In the genomic region with DNA sequence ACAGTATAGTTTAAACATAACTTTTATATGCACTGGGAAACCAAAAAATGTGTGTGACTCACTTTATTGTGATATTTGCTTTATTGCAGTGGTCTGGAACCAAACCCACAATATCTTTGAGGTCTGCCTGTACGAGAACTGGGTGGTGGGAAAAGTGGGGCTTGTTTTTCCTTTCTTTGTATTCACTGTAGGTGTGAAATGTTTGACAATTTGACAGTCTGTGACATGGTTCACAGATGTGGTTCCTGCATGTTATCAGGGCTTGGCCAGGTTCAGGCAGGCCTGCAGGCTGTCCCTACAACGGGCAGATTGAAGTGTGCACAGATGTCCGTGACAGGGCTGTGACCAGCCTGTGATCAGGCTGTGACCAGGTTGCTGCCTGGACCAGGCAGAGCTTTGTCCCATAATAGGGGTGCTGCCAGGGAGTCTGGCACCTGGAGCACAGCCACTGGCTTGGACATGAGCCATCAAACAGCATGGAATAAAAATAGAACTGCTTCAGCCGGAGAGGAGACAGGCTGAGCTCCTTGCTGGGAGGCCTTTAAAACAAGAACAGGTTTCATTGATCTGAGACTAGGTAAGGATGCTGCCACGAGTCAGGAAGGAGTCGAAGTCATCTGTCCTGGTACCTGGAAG, we compare ENCODE assay signal across 8 cellular contexts.
DNase-seq lines count a peak whose midpoint lies in the region; ATAC-seq and TF ChIP-seq lines count a peak whose summit lies in the region.

No MANE protein-coding gene starts in this region.

- 27 to 28% methylated on average over 6 of the region's 6 CpGs for WGBS in GM23248 (ENCODE audit: low coverage in 1 of 2, low lambda C conversion rate in 2 of 2, missing lambda C conversion rate in 2 of 2), 2 experiments
- 22 to 36% (median 27%) methylated on average over 6 of the region's 6 CpGs for WGBS in psoas muscle, 3 donors

- no peak overlapping the region for H2AFZ ChIP-seq in GM23248

- peak overlapping the region; percentile 18 for H3K4me2 ChIP-seq in GM23248 (ENCODE audit: unreplicated experiment)

- TF ChIP-seq CTCF in coronary artery (IDR thresholded peaks at IDR 0.05) (no peak), psoas muscle (IDR thresholded peaks at IDR 0.05) (no peak)

- H3K27ac ChIP-seq in GM23248 (peak overlapping the region; percentile 41), coronary artery (peak overlapping the region; percentile 72 to 75), psoas muscle (peak overlapping the region; percentile 67)

- H3K36me3 ChIP-seq in GM23248 (ENCODE audit: low read depth) = no peaks in the 10 kb centered on the region
- no peaks in the 10 kb centered on the region for H3K36me3 ChIP-seq in psoas muscle (ENCODE audit: insufficient read depth in 1 of 2, low read depth in 1 of 2)

- intact Hi-C loops in psoas muscle (cut with DNase I) = no loop called here

- H3K4me1 ChIP-seq in GM23248 (ENCODE audit: insufficient read depth) (peaks cover 18% of the 10 kb centered on the region), psoas muscle (peaks cover 8% of the 10 kb centered on the region)

- H3K4me3 ChIP-seq in GM23248 (no peak overlapping the region), coronary artery (no peak overlapping the region), psoas muscle (no peak overlapping the region)

- peaks cover 31% of the 10 kb centered on the region for H3F3A ChIP-seq in GM23248 (ENCODE audit: insufficient read depth)

- no peaks in the 10 kb centered on the region for H3K9me3 ChIP-seq in GM23248 (ENCODE audit: low read depth)
- H3K9me3 ChIP-seq in psoas muscle = no peaks in the 10 kb centered on the region

- no peaks in the 10 kb centered on the region for H4K20me1 ChIP-seq in GM23248 (ENCODE audit: insufficient read depth)

- DNase-seq in GM23248 (peak; percentile 46), RPMI7951 (ENCODE audit: low read depth) (peak; percentile 71), coronary artery (ENCODE audit: low spot score) (peak; percentile 77), psoas muscle (peak; percentile 44 to 90), NCI-H187 treated with DMSO at 0.1 percent for 48 hours (lab: John Stamatoyannopoulos, UW) (no peak)

- no peaks in the 10 kb centered on the region for H3K79me2 ChIP-seq in GM23248 (ENCODE audit: insufficient read depth)

- no peak overlapping the region for H3K9ac ChIP-seq in GM23248

- no peaks in the 10 kb centered on the region for H3K9me2 ChIP-seq in GM23248 (ENCODE audit: insufficient read depth)

- ATAC-seq in psoas muscle (peak; percentile 84 to 90 (median 87)), GM21423 (IDR thresholded peaks at IDR 0.05; ENCODE audit: unreplicated experiment) (no peak), HG03280 (IDR thresholded peaks at IDR 0.05; ENCODE audit: unreplicated experiment) (no peak), HG03432 (IDR thresholded peaks at IDR 0.05; ENCODE audit: unreplicated experiment) (no peak)

- H3K27me3 ChIP-seq in GM23248 (replicated peaks; ENCODE audit: insufficient read depth) (no peaks in the 10 kb centered on the region), psoas muscle (ENCODE audit: insufficient read depth in 3 of 3, low read length in 2 of 3) (no peaks in the 10 kb centered on the region)

- in situ Hi-C loops in GM23248 (cut with MboI) = no loop called here

Comparison
In these comparisons a context has a peak if more than half of its experiments do, and no peak if none do; other contexts are left out.
1. ATAC-seq: peak in psoas muscle (4 of 4); none in GM21423 (single experiment), HG03280 (single experiment) and HG03432 (single experiment).
2. Peak in every context shown above with its lines, with median percentiles within 50 percentile points of each other: H3K27ac ChIP-seq.